1 cellular context compared by ENCODE assay signal in the genomic region with DNA sequence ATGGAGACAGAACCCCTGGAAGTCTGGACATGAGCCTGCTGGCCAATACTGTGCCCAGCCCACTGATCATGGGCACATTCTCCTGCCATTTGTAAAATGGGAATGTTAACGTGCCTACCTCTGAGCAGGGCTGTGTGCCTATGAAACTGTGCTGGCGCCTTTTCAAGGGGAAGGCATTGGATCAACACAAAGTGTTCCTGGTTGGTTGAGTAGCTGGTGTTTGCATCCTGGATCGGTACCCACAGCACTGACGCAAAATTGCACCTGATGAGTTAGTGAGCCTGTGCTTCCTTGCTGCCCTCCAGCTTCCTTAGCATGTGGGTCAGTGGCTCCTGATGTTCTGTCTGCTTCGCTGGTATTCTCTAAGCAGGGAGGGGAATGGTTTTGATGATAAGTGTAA.
TF ChIP-seq lines count a peak whose summit lies in the region.

No MANE protein-coding gene starts in this region.

TF ChIP-seq in HCT116, 20 proteins besides CTCF, POLR2A, EP300 and RAD21 (continued from another document):
- TF ChIP-seq, protein P1, sequence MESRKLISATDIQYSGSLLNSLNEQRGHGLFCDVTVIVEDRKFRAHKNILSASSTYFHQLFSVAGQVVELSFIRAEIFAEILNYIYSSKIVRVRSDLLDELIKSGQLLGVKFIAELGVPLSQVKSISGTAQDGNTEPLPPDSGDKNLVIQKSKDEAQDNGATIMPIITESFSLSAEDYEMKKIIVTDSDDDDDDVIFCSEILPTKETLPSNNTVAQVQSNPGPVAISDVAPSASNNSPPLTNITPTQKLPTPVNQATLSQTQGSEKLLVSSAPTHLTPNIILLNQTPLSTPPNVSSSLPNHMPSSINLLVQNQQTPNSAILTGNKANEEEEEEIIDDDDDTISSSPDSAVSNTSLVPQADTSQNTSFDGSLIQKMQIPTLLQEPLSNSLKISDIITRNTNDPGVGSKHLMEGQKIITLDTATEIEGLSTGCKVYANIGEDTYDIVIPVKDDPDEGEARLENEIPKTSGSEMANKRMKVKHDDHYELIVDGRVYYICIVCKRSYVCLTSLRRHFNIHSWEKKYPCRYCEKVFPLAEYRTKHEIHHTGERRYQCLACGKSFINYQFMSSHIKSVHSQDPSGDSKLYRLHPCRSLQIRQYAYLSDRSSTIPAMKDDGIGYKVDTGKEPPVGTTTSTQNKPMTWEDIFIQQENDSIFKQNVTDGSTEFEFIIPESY (IDR thresholded peaks at IDR 0.05; ENCODE audit: extremely low read depth, insufficient replicate concordance, low read length), result no peak
- TF ChIP-seq TCF7L2 (IDR thresholded peaks at IDR 0.05; ENCODE audit: borderline replicate concordance, extremely low read depth, insufficient read depth, insufficient read length), result no peak
- TF ChIP-seq, protein P2, sequence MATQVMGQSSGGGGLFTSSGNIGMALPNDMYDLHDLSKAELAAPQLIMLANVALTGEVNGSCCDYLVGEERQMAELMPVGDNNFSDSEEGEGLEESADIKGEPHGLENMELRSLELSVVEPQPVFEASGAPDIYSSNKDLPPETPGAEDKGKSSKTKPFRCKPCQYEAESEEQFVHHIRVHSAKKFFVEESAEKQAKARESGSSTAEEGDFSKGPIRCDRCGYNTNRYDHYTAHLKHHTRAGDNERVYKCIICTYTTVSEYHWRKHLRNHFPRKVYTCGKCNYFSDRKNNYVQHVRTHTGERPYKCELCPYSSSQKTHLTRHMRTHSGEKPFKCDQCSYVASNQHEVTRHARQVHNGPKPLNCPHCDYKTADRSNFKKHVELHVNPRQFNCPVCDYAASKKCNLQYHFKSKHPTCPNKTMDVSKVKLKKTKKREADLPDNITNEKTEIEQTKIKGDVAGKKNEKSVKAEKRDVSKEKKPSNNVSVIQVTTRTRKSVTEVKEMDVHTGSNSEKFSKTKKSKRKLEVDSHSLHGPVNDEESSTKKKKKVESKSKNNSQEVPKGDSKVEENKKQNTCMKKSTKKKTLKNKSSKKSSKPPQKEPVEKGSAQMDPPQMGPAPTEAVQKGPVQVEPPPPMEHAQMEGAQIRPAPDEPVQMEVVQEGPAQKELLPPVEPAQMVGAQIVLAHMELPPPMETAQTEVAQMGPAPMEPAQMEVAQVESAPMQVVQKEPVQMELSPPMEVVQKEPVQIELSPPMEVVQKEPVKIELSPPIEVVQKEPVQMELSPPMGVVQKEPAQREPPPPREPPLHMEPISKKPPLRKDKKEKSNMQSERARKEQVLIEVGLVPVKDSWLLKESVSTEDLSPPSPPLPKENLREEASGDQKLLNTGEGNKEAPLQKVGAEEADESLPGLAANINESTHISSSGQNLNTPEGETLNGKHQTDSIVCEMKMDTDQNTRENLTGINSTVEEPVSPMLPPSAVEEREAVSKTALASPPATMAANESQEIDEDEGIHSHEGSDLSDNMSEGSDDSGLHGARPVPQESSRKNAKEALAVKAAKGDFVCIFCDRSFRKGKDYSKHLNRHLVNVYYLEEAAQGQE (IDR thresholded peaks at IDR 0.05; ENCODE audit: low read depth), result no peak
TF ChIP-seq in HCT116: peak in this region for 0.
